18 cellular contexts compared by ENCODE assay signal in the genomic region with DNA sequence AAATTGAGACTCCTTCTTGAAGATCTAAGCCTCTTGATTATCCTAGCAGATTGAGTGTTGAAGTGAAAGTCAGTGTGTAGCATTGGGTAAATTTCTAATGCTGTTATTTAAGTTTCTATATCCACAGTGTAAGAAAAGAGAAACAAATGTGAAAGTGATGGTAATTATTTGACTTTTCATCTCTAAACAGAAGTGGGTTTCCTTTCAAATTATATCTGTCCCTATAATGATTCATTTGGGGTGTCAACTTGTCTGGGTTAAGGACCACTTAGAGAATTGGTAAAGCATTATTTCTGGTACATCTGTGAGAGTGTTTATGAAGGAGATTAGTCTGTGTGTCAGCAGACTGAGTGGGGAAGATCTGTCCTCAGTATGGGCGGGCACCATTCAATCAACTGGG.
DNase-seq lines count a peak whose midpoint lies in the region; ATAC-seq, FAIRE-seq and TF ChIP-seq lines count a peak whose summit lies in the region.
"Had no signal": no experiment of that assay in that cellular context is flagged by ENCODE, and none has a peak within 500 bp of the region (broad histone marks: within the 10 kb centered on the region; RNA-seq: fewer than 3 reads in every experiment).

No MANE protein-coding gene starts in this region.

- peak; percentile 8 for FAIRE-seq in G401.6 (lab: Jason Lieb, UNC)

- ATAC-seq in GM19043 (IDR thresholded peaks at IDR 0.05; ENCODE audit: low read depth, unreplicated experiment) (peak; percentile 40), HG02610 (IDR thresholded peaks at IDR 0.05; ENCODE audit: unreplicated experiment) (peak; percentile 43), HG03520 (IDR thresholded peaks at IDR 0.05; ENCODE audit: unreplicated experiment) (peak; percentile 57), omental fat pad (ENCODE audit: low FRiP score) (no peak)
- ATAC-seq: naive thymus-derived CD8-positive, alpha-beta T cell; PC-3 had no signal

- H3K4me3 ChIP-seq in foreskin fibroblast (ENCODE audit: low read depth in 1 of 2, low read length in 2 of 2) = no peak overlapping the region
- H3K4me3 ChIP-seq: esophagus muscularis mucosa, left ventricle myocardium inferior, transverse colon had no signal

- TF ChIP-seq CTCF in omental fat pad (IDR thresholded peaks at IDR 0.05) = no peak
- no peak for TF ChIP-seq CTCF in foreskin fibroblast (IDR thresholded peaks at IDR 0.05; ENCODE audit: low read depth, low read length)

- DNase-seq in T-helper 1 cell (no peak), omental fat pad (ENCODE audit: low spot score) (no peak), foreskin fibroblast (no peak), HUDEP-2 (lab: John Stamatoyannopoulos, UW; ENCODE audit: unreplicated experiment in 76 of 76) (no peak)
- DNase-seq: anterior cingulate cortex; cortex of kidney; DMS153; left ventricle myocardium inferior; naive thymus-derived CD8-positive, alpha-beta T cell; NCI-H345; PC-3; SW 1271; transverse colon had no signal
